In the genomic region with DNA sequence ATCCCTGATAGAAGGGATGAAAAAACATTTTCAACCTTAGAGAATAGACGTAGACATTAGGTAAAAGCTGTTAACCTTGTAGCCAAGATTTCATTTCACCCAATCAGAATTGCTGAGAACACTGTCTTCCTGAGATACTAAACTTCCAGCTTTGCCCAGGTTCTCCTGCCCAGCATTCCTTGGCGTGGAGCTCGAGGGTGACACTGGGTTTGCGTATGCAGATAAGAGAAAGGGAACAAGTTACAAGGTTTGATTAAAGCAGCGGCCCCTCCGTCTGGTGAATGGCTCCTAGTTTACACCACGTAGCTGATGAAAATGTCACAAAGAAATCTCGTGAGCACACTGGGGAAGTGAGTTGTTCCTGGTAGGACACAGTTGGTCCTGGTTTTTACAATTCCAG, we compare ENCODE assay signal across 28 cellular contexts.
"Had no signal": no experiment of that assay in that cellular context is flagged by ENCODE, and none has a peak within 500 bp of the region (broad histone marks: within the 10 kb centered on the region; RNA-seq: fewer than 3 reads in every experiment).

No MANE protein-coding gene starts in this region.

- H3K27ac ChIP-seq: brain microvascular endothelial cell, colonic mucosa, epithelial cell of prostate, esophagus squamous epithelium, gastroesophageal sphincter, VCaP had no signal

- H3K36me3 ChIP-seq: brain microvascular endothelial cell, colonic mucosa, esophagus squamous epithelium had no signal

- H3K4me3 Mint-ChIP-seq: activated B cell treated with CpG ODN at 0.5 μM for 24 hours; activated CD8-positive, alpha-beta T cell treated with anti-CD3 and anti-CD28 coated beads for 36 hours; activated naive CD8-positive, alpha-beta T cell; activated T-cell treated with anti-CD3 and anti-CD28 coated beads, Interleukin-2, amount 50 U/mL, for 4 hours; activated T-helper 17 cell treated with anti-CD3 and anti-CD28 coated beads, Interleukin-2, amount 50 U/mL, for 72 hours had no signal

- DNase-seq: activated B cell treated with CpG ODN at 0.5 μM for 24 hours; activated CD4-positive, alpha-beta T cell treated with anti-CD3 and anti-CD28 coated beads for 48 hours; activated CD4-positive, alpha-beta T cell treated with anti-CD3 and anti-CD28 coated beads, Interleukin-2, amount 50 U/mL, for 1 hour; activated CD4-positive, alpha-beta T cell treated with anti-CD3 and anti-CD28 coated beads, Interleukin-2, amount 50 U/mL, for 48 hours; activated CD8-positive, alpha-beta memory T cell treated with anti-CD3 and anti-CD28 coated beads for 24 hours; activated CD8-positive, alpha-beta T cell treated with anti-CD3 and anti-CD28 coated beads for 36 hours; activated effector memory CD4-positive, alpha-beta T cell treated with Interleukin-2 at 50 U/mL for 16 hours; activated gamma-delta T cell treated with Interleukin-2 at 50 U/mL for 16 hours; activated naive CD4-positive, alpha-beta T cell treated with anti-CD3 and anti-CD28 coated beads, Interleukin-2, amount 50 U/mL, for 16 hours; activated naive CD4-positive, alpha-beta T cell treated with Interleukin-2 at 50 U/mL for 16 hours; activated T-cell treated with anti-CD3 and anti-CD28 coated beads, Interleukin-2, amount 50 U/mL, for 4 hours; amniotic stem cell; anterior cingulate cortex; brain microvascular endothelial cell; central memory CD4-positive, alpha-beta T cell; cerebellar nuclear complex; colonic mucosa; effector CD8-positive, alpha-beta T cell; esophagus squamous epithelium; foreskin melanocyte; T-helper 1 cell; T-helper 2 cell had no signal

- H3K9me3 Mint-ChIP-seq: activated B cell treated with CpG ODN at 0.5 μM for 24 hours; activated CD8-positive, alpha-beta T cell treated with anti-CD3 and anti-CD28 coated beads for 36 hours; activated T-cell treated with anti-CD3 and anti-CD28 coated beads, Interleukin-2, amount 50 U/mL, for 4 hours; activated T-helper 17 cell treated with anti-CD3 and anti-CD28 coated beads, Interleukin-2, amount 50 U/mL, for 72 hours had no signal

- H3K27ac Mint-ChIP-seq: activated CD8-positive, alpha-beta T cell treated with anti-CD3 and anti-CD28 coated beads for 36 hours; activated naive CD8-positive, alpha-beta T cell; activated T-helper 17 cell treated with anti-CD3 and anti-CD28 coated beads, Interleukin-2, amount 50 U/mL, for 72 hours had no signal

- ATAC-seq: activated CD4-positive, CD25-positive, alpha-beta regulatory T cell treated with anti-CD3 and anti-CD28 coated beads, Interleukin-2, amount 50 U/mL, for 24 hours; activated CD8-positive, alpha-beta T cell treated with anti-CD3 and anti-CD28 coated beads for 36 hours; activated T-cell treated with anti-CD3 and anti-CD28 coated beads, Interleukin-2, amount 50 U/mL, for 4 hours; activated T-helper 17 cell treated with anti-CD3 and anti-CD28 coated beads, Interleukin-2, amount 50 U/mL, for 72 hours; gastroesophageal sphincter had no signal

- H3K9me3 ChIP-seq: colonic mucosa, esophagus squamous epithelium, gastroesophageal sphincter had no signal

- H3K4me3 ChIP-seq: colonic mucosa, esophagus squamous epithelium, gastroesophageal sphincter had no signal

- H3K27me3 ChIP-seq: brain microvascular endothelial cell, colonic mucosa, esophagus squamous epithelium, gastroesophageal sphincter had no signal

- H3K4me1 ChIP-seq: colonic mucosa, esophagus squamous epithelium, gastroesophageal sphincter had no signal

- H3K27me3 Mint-ChIP-seq: activated B cell treated with CpG ODN at 0.5 μM for 24 hours; activated CD8-positive, alpha-beta T cell treated with anti-CD3 and anti-CD28 coated beads for 36 hours; activated naive CD8-positive, alpha-beta T cell; activated T-helper 17 cell treated with anti-CD3 and anti-CD28 coated beads, Interleukin-2, amount 50 U/mL, for 72 hours had no signal
